In genomic region chr6:133184798-133185380, GRCh38 we compare ENCODE assay signal across 9 cellular contexts. TPM values are rescaled to one million over a fixed set of nuclear protein-coding genes. Genes with fewer than 3 reads are reported as not detected.
DNase-seq lines count a peak whose midpoint lies in the region; ATAC-seq and TF ChIP-seq lines count a peak whose summit lies in the region.
"Had no signal": no experiment of that assay in that cellular context is flagged by ENCODE, and none has a peak within 500 bp of the region (broad histone marks: within the 10 kb centered on the region; RNA-seq: fewer than 3 reads in every experiment).

No MANE protein-coding gene starts in this region.

- H3K27me3 ChIP-seq in AG04450 (ENCODE audit: control insufficient read depth, insufficient read depth, low read length) (no peaks in the 10 kb centered on the region), HCT116 (ENCODE audit: insufficient read depth, low read length) (peaks cover 21% of the 10 kb centered on the region)

- peak; percentile 58 for TF ChIP-seq RAD21 in HCT116 (IDR thresholded peaks at IDR 0.05; ENCODE audit: low read depth)

- H3K4me1 ChIP-seq in HCT116 (ENCODE audit: control insufficient read depth in 1 of 2, insufficient read depth in 2 of 2, low read length in 2 of 2): no peaks in the 10 kb centered on the region

- H3K9ac ChIP-seq in HCT116 (ENCODE audit: low read length): no peak overlapping the region

- H4K20me1 ChIP-seq in HCT116 (ENCODE audit: insufficient read depth): no peaks in the 10 kb centered on the region

- no peaks in the 10 kb centered on the region for H3K9me2 ChIP-seq in HCT116 (ENCODE audit: insufficient read depth)

- H3K4me2 ChIP-seq in HCT116 (ENCODE audit: low read length): no peak overlapping the region

- BruUV-seq in HCT116 (replicated peaks; lab: Mats Ljungman, UMichigan): no TSS peak

- no peak overlapping the region for H3K27ac ChIP-seq in AG04450 (ENCODE audit: low read depth, low read length)
- H3K27ac ChIP-seq in HCT116 (ENCODE audit: low read depth, low read length): no peak overlapping the region

- H3K4me3 ChIP-seq in AG04450 (ENCODE audit: low read depth, low read length) (no peak overlapping the region), HCT116 (replicated peaks in 1 of 2; ENCODE audit: low read depth in 1 of 2, low read length in 2 of 2) (no peak overlapping the region)

- no peaks in the 10 kb centered on the region for H3K36me3 ChIP-seq in HCT116 (ENCODE audit: control insufficient read depth in 1 of 2, insufficient read depth in 2 of 2, low read length in 2 of 2)

- DNase-seq in AG04450 (ENCODE audit: low read depth, low spot score) (no peak), HCT116 (ENCODE audit: low read depth, low spot score) (no peak), SW480 (ENCODE audit: low spot score) (peak; percentile 20), inferior parietal cortex (ENCODE audit: extremely low spot score) (peak; percentile 33)
- DNase-seq in stimulated activated naive CD4-positive, alpha-beta T cell (lab: John Stamatoyannopoulos, UW): no peak

- no peaks in the 10 kb centered on the region for H3K9me3 ChIP-seq in AG04450 (ENCODE audit: control insufficient read depth, insufficient read depth, low read length)
- H3K9me3 ChIP-seq in HCT116 (ENCODE audit: control insufficient read depth in 1 of 2, insufficient read depth in 1 of 2, low read depth in 1 of 2, low read length in 2 of 2): no peaks in the 10 kb centered on the region

- POLR2A ChIA-PET in AG04450 (lab: Yijun Ruan, JAX): no interaction called here
- POLR2A ChIA-PET in HCT116 (lab: Charles Lee): no interaction called here

- ATAC-seq in HCT116 (peak; percentile 57; the same call in 1 of the 2 replicates), HG03342 (IDR thresholded peaks at IDR 0.05; ENCODE audit: unreplicated experiment) (no peak), GM21360 (IDR thresholded peaks at IDR 0.05; ENCODE audit: unreplicated experiment) (no peak), HG03469 (IDR thresholded peaks at IDR 0.05; ENCODE audit: unreplicated experiment) (no peak)

- RAD21 ChIA-PET in HCT116 (lab: Charles Lee; ENCODE audit: low non-redundant PET in 1 of 2, low total read pairs in 2 of 2, uncharacterized antibody in 2 of 2, unreplicated experiment in 2 of 2): interaction anchor here (0.7 kb wide), 2 partner anchors 266 to 667 kb away, joined by 3 read pairs; no protein-coding TSS in a partner anchor

- H2AFZ ChIP-seq in HCT116 (ENCODE audit: low read depth, low read length, poor library complexity, severe bottlenecking): peak overlapping the region; percentile 75

- CTCF ChIA-PET in AG04450 (lab: Charles Lee) (interaction anchor here (0.7 to 4.9 kb wide), 17 partner anchors 9 to 1071 kb away, joined by 3 to 26 read pairs (median 5); no protein-coding TSS in a partner anchor), HCT116 (lab: Charles Lee) (interaction anchor here (1.0 to 1.8 kb wide), 10 partner anchors 10 to 732 kb away, joined by 3 to 6 read pairs (median 4); no protein-coding TSS in a partner anchor)

- no peak for TF ChIP-seq POLR2A in HCT116 (IDR thresholded peaks at IDR 0.05; ENCODE audit: borderline replicate concordance, extremely low read depth, insufficient read depth, insufficient read length)

- no peaks in the 10 kb centered on the region for H3K79me2 ChIP-seq in HCT116 (ENCODE audit: insufficient read depth, low read length)

- intact Hi-C loops in HCT116 (cut with micrococcal nuclease): loop anchor here (2.0 to 10.0 kb wide), 6 partner anchors 223 to 910 kb away; no protein-coding TSS in a partner anchor

- TF ChIP-seq CTCF in AG04450 (IDR thresholded peaks at IDR 0.05; ENCODE audit: low read depth, low read length) (peak; percentile 63), HCT116 (IDR thresholded peaks at IDR 0.05 in 2 of 3, conservative IDR thresholded peaks at IDR 0.05 in 1 of 3; ENCODE audit: borderline replicate concordance in 1 of 3, insufficient read depth in 1 of 3, low read depth in 2 of 3, low read length in 2 of 3) (peak; percentile 38 to 69 (median 50); a peak in 5 of 6 replicates)

TF ChIP-seq in HCT116, 20 proteins besides CTCF, POLR2A, EP300 and RAD21:
- TF ChIP-seq SIN3A (IDR thresholded peaks at IDR 0.05; ENCODE audit: low read depth): no peak
- TF ChIP-seq EGR1 (IDR thresholded peaks at IDR 0.05; ENCODE audit: low read depth): no peak
- no peak for TF ChIP-seq EZH2phosphoT487 (IDR thresholded peaks at IDR 0.05; ENCODE audit: borderline replicate concordance)
- no peak for TF ChIP-seq EZH2 (IDR thresholded peaks at IDR 0.05)
- no peak for TF ChIP-seq FOSL1 (IDR thresholded peaks at IDR 0.05; ENCODE audit: low read depth)
- TF ChIP-seq TCF7L2 (IDR thresholded peaks at IDR 0.05; ENCODE audit: borderline replicate concordance, extremely low read depth, insufficient read depth, insufficient read length): no peak

RNA-seq across cellular contexts. Expression of gene EYA4, which starts 56.3 kb away (rescaled TPM):
- polyA plus RNA-seq in AG04450 (2011; rRNA removed): 30.9 and 37.8 TPM in 2 replicates
- polyA minus RNA-seq in AG04450 (2011; rRNA and poly(A)+ RNA removed): 58.2 and 69.2 TPM in 2 replicates
- not detected for total RNA-seq in HCT116 (2021; ENCODE audit: unreplicated experiment)
- polyA plus RNA-seq in HCT116 (2012): 0.04 TPM in 1 of 2 replicates, not detected in the other
- total RNA-seq: T-helper 1 cell treated with Interleukin-12 subunit alpha and Interleukin-12 subunit beta and Interleukin-4 antibody, amounts not matched to agents 30 ng/mL and 1 ng/mL, for 36 hours had no signal

Comparison
In these comparisons a context has a peak if more than half of its experiments do, and no peak if none do; other contexts are left out.
1. DNase-seq: peak in SW480 (single experiment) and inferior parietal cortex (single experiment); none in AG04450 (single experiment), HCT116 (single experiment) and stimulated activated naive CD4-positive, alpha-beta T cell (0 of 6).